In the genomic region with DNA sequence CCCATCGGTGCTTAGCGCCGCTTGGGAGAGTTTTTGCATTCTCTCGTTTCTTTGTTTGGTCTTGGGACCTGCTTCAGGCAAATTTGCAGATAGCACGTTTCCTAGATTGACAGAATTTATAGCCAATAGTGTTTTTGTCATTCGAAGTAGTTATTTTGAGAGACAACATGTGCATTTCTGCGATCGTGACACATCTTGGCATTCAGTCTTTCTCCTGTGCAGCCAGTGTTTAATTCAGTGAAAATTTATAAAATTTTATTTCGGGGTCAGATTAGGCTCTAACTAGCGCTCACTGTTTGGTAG, we compare ENCODE assay signal across 8 cellular contexts.
A peak's percentile ranks its signal among the peaks of the same experiment; 100 is the strongest.
DNase-seq lines count a peak whose midpoint lies in the region; ATAC-seq and TF ChIP-seq lines count a peak whose summit lies in the region.

No MANE protein-coding gene starts in this region.

- peaks cover 22% of the 10 kb centered on the region for H3K4me1 Mint-ChIP-seq in T-helper 2 cell treated with Interferon-gamma antibody and Interleukin-4, amounts not matched to agents 5 μg/mL and 100 μg/mL, for 36 hours (ENCODE audit: low read depth)

- no peak for TF ChIP-seq CTCF in foreskin fibroblast (IDR thresholded peaks at IDR 0.05; ENCODE audit: low read depth, low read length)

- H3K9me3 Mint-ChIP-seq in T-helper 2 cell treated with Interferon-gamma antibody and Interleukin-4, amounts not matched to agents 5 μg/mL and 100 μg/mL, for 36 hours, result peaks cover 14% of the 10 kb centered on the region

- peaks cover 33% of the 10 kb centered on the region for H3K36me3 Mint-ChIP-seq in T-helper 2 cell treated with Interferon-gamma antibody and Interleukin-4, amounts not matched to agents 5 μg/mL and 100 μg/mL, for 36 hours (ENCODE audit: low read depth)

- ATAC-seq in activated CD4-positive, CD25-positive, alpha-beta regulatory T cell treated with anti-CD3 and anti-CD28 coated beads, Interleukin-2, amount 50 U/mL, for 24 hours, result peak; percentile 1 to 3
- peak; percentile 25 for ATAC-seq in HG02973 (IDR thresholded peaks at IDR 0.05; ENCODE audit: unreplicated experiment)

- H3K4me3 ChIP-seq in foreskin fibroblast (ENCODE audit: low read depth in 1 of 2, low read length in 2 of 2), result peak overlapping the region; percentile 97 to 98
- peak overlapping the region; percentile 97 for H3K4me3 ChIP-seq in skeletal muscle cell (ENCODE audit: low read depth, low read length)

- H3K27ac Mint-ChIP-seq in T-helper 2 cell treated with Interferon-gamma antibody and Interleukin-4, amounts not matched to agents 5 μg/mL and 100 μg/mL, for 36 hours, result peak overlapping the region; percentile 76

- H3K4me3 Mint-ChIP-seq in T-helper 2 cell treated with Interferon-gamma antibody and Interleukin-4, amounts not matched to agents 5 μg/mL and 100 μg/mL, for 36 hours, result peak overlapping the region; percentile 84

- no peak for DNase-seq in activated CD4-positive, CD25-positive, alpha-beta regulatory T cell treated with anti-CD3 and anti-CD28 coated beads, Interleukin-2, amount 50 U/mL, for 72 hours
- DNase-seq in T-helper 2 cell treated with Interferon-gamma antibody and Interleukin-4, amounts not matched to agents 5 μg/mL and 100 μg/mL, for 36 hours (ENCODE audit: low spot score), result no peak
- no peak for DNase-seq in foreskin fibroblast
- DNase-seq in skeletal muscle cell (ENCODE audit: low read depth), result no peak
- no peak for DNase-seq in DMS153 (lab: John Stamatoyannopoulos, UW)
- no peak for DNase-seq in NCI-H2196 (lab: John Stamatoyannopoulos, UW; ENCODE audit: unreplicated experiment)

- no peaks in the 10 kb centered on the region for H3K27me3 Mint-ChIP-seq in T-helper 2 cell treated with Interferon-gamma antibody and Interleukin-4, amounts not matched to agents 5 μg/mL and 100 μg/mL, for 36 hours (ENCODE audit: low read depth)
